In genomic region chr6:7566031-7566556, GRCh38 we compare ENCODE assay signal across 19 cellular contexts.
"Had no signal": no experiment of that assay in that cellular context is flagged by ENCODE, and none has a peak within 500 bp of the region (broad histone marks: within the 10 kb centered on the region; RNA-seq: fewer than 3 reads in every experiment).

No MANE protein-coding gene starts in this region.

- ATAC-seq: activated CD8-positive, alpha-beta memory T cell treated with anti-CD3 and anti-CD28 coated beads, Interleukin-2, amount 10 ng/mL, durations not matched to agents 7 days and 5 days; lower lobe of right lung; stimulated activated naive CD8-positive, alpha-beta T cell treated with anti-CD3 and anti-CD28 coated beads, Interleukin-15, amount 100 ng/mL, for 72 hours had no signal

- H3K4me3 Mint-ChIP-seq: activated CD4-positive, alpha-beta memory T cell treated with anti-CD3 and anti-CD28 coated beads, Interleukin-2, amount 10 ng/mL, durations not matched to agents 7 days and 5 days; activated CD8-positive, alpha-beta memory T cell treated with anti-CD3 and anti-CD28 coated beads, Interleukin-2, amount 10 ng/mL, durations not matched to agents 7 days and 5 days; activated naive CD4-positive, alpha-beta T cell treated with anti-CD3 and anti-CD28 coated beads for 36 hours; central memory CD8-positive, alpha-beta T cell; mesothelial cell of epicardium; nephron; stimulated activated naive CD8-positive, alpha-beta T cell treated with anti-CD3 and anti-CD28 coated beads, Interleukin-15, amount 100 ng/mL, for 72 hours; type B pancreatic cell had no signal

- H3K27ac ChIP-seq: ascending aorta, esophagus muscularis mucosa, lower lobe of right lung had no signal

- H3K4me1 Mint-ChIP-seq: activated CD4-positive, alpha-beta memory T cell treated with anti-CD3 and anti-CD28 coated beads, Interleukin-2, amount 10 ng/mL, durations not matched to agents 7 days and 5 days; activated CD8-positive, alpha-beta memory T cell treated with anti-CD3 and anti-CD28 coated beads, Interleukin-2, amount 10 ng/mL, durations not matched to agents 7 days and 5 days; central memory CD8-positive, alpha-beta T cell; mesothelial cell of epicardium; stimulated activated naive CD8-positive, alpha-beta T cell treated with anti-CD3 and anti-CD28 coated beads, Interleukin-15, amount 100 ng/mL, for 72 hours had no signal

- H3K4me1 ChIP-seq: ascending aorta, esophagus muscularis mucosa had no signal

- H3K36me3 Mint-ChIP-seq: activated CD8-positive, alpha-beta memory T cell treated with anti-CD3 and anti-CD28 coated beads, Interleukin-2, amount 10 ng/mL, durations not matched to agents 7 days and 5 days had no signal

- DNase-seq: activated CD4-positive, alpha-beta memory T cell treated with anti-CD3 and anti-CD28 coated beads, Interleukin-2, amount 10 ng/mL, durations not matched to agents 7 days and 5 days; activated CD4-positive, alpha-beta T cell treated with anti-CD3 and anti-CD28 coated beads for 48 hours; activated CD4-positive, CD25-positive, alpha-beta regulatory T cell; activated CD8-positive, alpha-beta memory T cell treated with anti-CD3 and anti-CD28 coated beads, Interleukin-2, amount 10 ng/mL, durations not matched to agents 7 days and 5 days; activated naive CD4-positive, alpha-beta T cell treated with anti-CD3 and anti-CD28 coated beads for 36 hours; activated T-cell treated with anti-CD3 and anti-CD28 coated beads, Interleukin-2, amount 50 U/mL, for 1 hour; cortex of kidney; foreskin melanocyte; hypothalamus; islet precursor cell; lower lobe of right lung; stimulated activated naive CD8-positive, alpha-beta T cell treated with anti-CD3 and anti-CD28 coated beads, Interleukin-15, amount 100 ng/mL, for 72 hours; T1000 had no signal

- H3K27ac Mint-ChIP-seq: activated CD4-positive, alpha-beta memory T cell treated with anti-CD3 and anti-CD28 coated beads, Interleukin-2, amount 10 ng/mL, durations not matched to agents 7 days and 5 days; activated CD8-positive, alpha-beta memory T cell treated with anti-CD3 and anti-CD28 coated beads, Interleukin-2, amount 10 ng/mL, durations not matched to agents 7 days and 5 days; activated naive CD4-positive, alpha-beta T cell treated with anti-CD3 and anti-CD28 coated beads for 36 hours; mesothelial cell of epicardium; nephron; type B pancreatic cell had no signal

- H3K27me3 ChIP-seq: ascending aorta had no signal

- H3K4me3 ChIP-seq: ascending aorta, esophagus muscularis mucosa, lower lobe of right lung had no signal

- H3K27me3 Mint-ChIP-seq: type B pancreatic cell had no signal

- H3K9me3 ChIP-seq: ascending aorta, esophagus muscularis mucosa, lower lobe of right lung had no signal

- H3K36me3 ChIP-seq: ascending aorta had no signal

- H3K9me3 Mint-ChIP-seq: activated CD4-positive, alpha-beta memory T cell treated with anti-CD3 and anti-CD28 coated beads, Interleukin-2, amount 10 ng/mL, durations not matched to agents 7 days and 5 days; activated naive CD4-positive, alpha-beta T cell treated with anti-CD3 and anti-CD28 coated beads for 36 hours; central memory CD8-positive, alpha-beta T cell; mesothelial cell of epicardium; nephron; stimulated activated naive CD8-positive, alpha-beta T cell treated with anti-CD3 and anti-CD28 coated beads, Interleukin-15, amount 100 ng/mL, for 72 hours; type B pancreatic cell had no signal
